Comparison of ENCODE assay signal across 8 cellular contexts in genomic region chr2:233404227-233404626, GRCh38. TPM values are rescaled to one million over a fixed set of nuclear protein-coding genes. Genes with fewer than 3 reads are reported as not detected.
DNase-seq lines count a peak whose midpoint lies in the region; ATAC-seq and TF ChIP-seq lines count a peak whose summit lies in the region.

No MANE protein-coding gene starts in this region.

- no peak overlapping the region for H3K4me2 ChIP-seq in OCI-LY1 (ENCODE audit: low read length)

- no peaks in the 10 kb centered on the region for H3K27me3 ChIP-seq in BE2C
- no peaks in the 10 kb centered on the region for H3K27me3 ChIP-seq in OCI-LY1 (ENCODE audit: insufficient read depth, low read length)

- H3K4me1 Mint-ChIP-seq in activated T-cell treated with anti-CD3 and anti-CD28 coated beads, Interleukin-2, amount 50 U/mL, for 72 hours (ENCODE audit: low read depth), result peaks cover 64% of the 10 kb centered on the region

- peaks cover 3% of the 10 kb centered on the region; the same call in 1 of the 2 replicates for H3K4me1 ChIP-seq in BE2C
- H3K4me1 ChIP-seq in OCI-LY1 (ENCODE audit: insufficient read depth, low read length, severe bottlenecking), result no peaks in the 10 kb centered on the region

- H3K79me2 ChIP-seq in OCI-LY1 (ENCODE audit: insufficient read depth, low read length), result no peaks in the 10 kb centered on the region

- H3K36me3 ChIP-seq in BE2C, result peaks cover under 1% of the 10 kb centered on the region; the same call in 1 of the 2 replicates
- no peaks in the 10 kb centered on the region for H3K36me3 ChIP-seq in OCI-LY1 (ENCODE audit: insufficient read depth, low read length)

- H3K4me3 ChIP-seq in BE2C (ENCODE audit: low read depth, low read length) (no peak overlapping the region), OCI-LY1 (ENCODE audit: low read depth, low read length, poor library complexity, severe bottlenecking) (no peak overlapping the region), foreskin fibroblast (ENCODE audit: low read depth in 1 of 2, low read length in 2 of 2) (no peak overlapping the region)

- H3K9me2 ChIP-seq in OCI-LY1 (ENCODE audit: low read depth, low read length), result no peaks in the 10 kb centered on the region

- no peak overlapping the region for H3K4me3 Mint-ChIP-seq in activated T-cell treated with anti-CD3 and anti-CD28 coated beads, Interleukin-2, amount 50 U/mL, for 72 hours

- H4K20me1 ChIP-seq in OCI-LY1 (ENCODE audit: insufficient read depth, low read length), result no peaks in the 10 kb centered on the region

- H3K9me3 Mint-ChIP-seq in activated T-cell treated with anti-CD3 and anti-CD28 coated beads, Interleukin-2, amount 50 U/mL, for 72 hours, result no peaks in the 10 kb centered on the region

- peak overlapping the region; percentile 24 for H3K27ac Mint-ChIP-seq in activated T-cell treated with anti-CD3 and anti-CD28 coated beads, Interleukin-2, amount 50 U/mL, for 72 hours

- H3F3A ChIP-seq in OCI-LY1 (ENCODE audit: insufficient read depth, low read length), result no peaks in the 10 kb centered on the region

- H3K36me3 Mint-ChIP-seq in activated T-cell treated with anti-CD3 and anti-CD28 coated beads, Interleukin-2, amount 50 U/mL, for 72 hours (ENCODE audit: insufficient read depth in 2 of 2), result peaks cover 0 to 9% of the 10 kb centered on the region in 2 donors

- no peak overlapping the region for H3K27ac ChIP-seq in OCI-LY1 (ENCODE audit: low read depth, low read length, poor library complexity, severe bottlenecking)

- no peaks in the 10 kb centered on the region for H3K9me3 ChIP-seq in BE2C
- no peaks in the 10 kb centered on the region for H3K9me3 ChIP-seq in OCI-LY1 (ENCODE audit: low read length)

- ATAC-seq in activated T-cell treated with anti-CD3 and anti-CD28 coated beads, Interleukin-2, amount 50 U/mL, for 72 hours (replicated peaks in 1 of 2), result peak; percentile 45 to 60
- ATAC-seq in GM18870 (IDR thresholded peaks at IDR 0.05; ENCODE audit: unreplicated experiment) (no peak), GM18517 (IDR thresholded peaks at IDR 0.05; ENCODE audit: unreplicated experiment) (no peak)

- DNase-seq in BE2C (peak; percentile 50), GM20000 (ENCODE audit: low spot score) (peak; percentile 69), foreskin fibroblast (peak in 1 of 2 donors; percentile 55)
- peak; percentile 57 to 59 for DNase-seq in activated T-cell treated with anti-CD3 and anti-CD28 coated beads, Interleukin-2, amount 50 U/mL, for 72 hours
- DNase-seq in stimulated activated CD8-positive, alpha-beta memory T cell treated with anti-CD3 and anti-CD28 coated beads, Interleukin-12 subunit alpha, Interleukin-12 subunit beta, amount 100 ng/mL, for 1 hour (ENCODE audit: low read depth), result peak; percentile 54

- no peak overlapping the region for H2AFZ ChIP-seq in OCI-LY1 (ENCODE audit: low read length)

- no peaks in the 10 kb centered on the region for H3K27me3 Mint-ChIP-seq in activated T-cell treated with anti-CD3 and anti-CD28 coated beads, Interleukin-2, amount 50 U/mL, for 72 hours (ENCODE audit: low read depth)

- TF ChIP-seq CTCF in BE2C (IDR thresholded peaks at IDR 0.05; ENCODE audit: low read depth, low read length) (peak; percentile 89), GM20000 (IDR thresholded peaks at IDR 0.05; ENCODE audit: extremely low read depth, missing control alignments) (peak; percentile 64), OCI-LY1 (IDR thresholded peaks at IDR 0.05; ENCODE audit: low read length) (peak; percentile 91), foreskin fibroblast (IDR thresholded peaks at IDR 0.05; ENCODE audit: low read depth, low read length) (peak; percentile 80)

- no peak overlapping the region for H3K9ac ChIP-seq in OCI-LY1 (ENCODE audit: low read length)

RNA-seq across cellular contexts. Expression of gene DGKD, which starts 49.9 kb away (rescaled TPM):
- polyA plus RNA-seq in BE2C (2012; ENCODE audit: insufficient read depth, insufficient read length, low read depth), result 76.3 TPM
- total RNA-seq in activated T-cell treated with anti-CD3 and anti-CD28 coated beads, Interleukin-2, amount 50 U/mL, for 72 hours, result 10 to 100 TPM; 78.0 to 94.4 TPM

Comparison
In these comparisons a context has a peak if more than half of its experiments do, and no peak if none do; other contexts are left out.
1. ATAC-seq: peak in activated T-cell treated with anti-CD3 and anti-CD28 coated beads, Interleukin-2, amount 50 U/mL, for 72 hours (2 of 2); none in GM18870 (single experiment) and GM18517 (single experiment).
2. Peak in every context shown above with its lines, with median percentiles within 50 percentile points of each other: CTCF ChIP-seq.